2 cellular contexts compared by ENCODE assay signal in genomic region chr19:43194397-43194796, GRCh38. TPM values are rescaled to one million over a fixed set of nuclear protein-coding genes. Genes with fewer than 3 reads are reported as not detected.
"Had no signal": no experiment of that assay in that cellular context is flagged by ENCODE, and none has a peak within 500 bp of the region (broad histone marks: within the 10 kb centered on the region; RNA-seq: fewer than 3 reads in every experiment).

No MANE protein-coding gene starts in this region.

RNA-seq across cellular contexts. Expression of gene PSG5, which starts 8.1 kb away (rescaled TPM):
- total RNA-seq: MCF 10A, NCI-H460 had no signal

RNA-seq across cellular contexts. Expression of gene PSG4, which starts 11.0 kb away (rescaled TPM):
- total RNA-seq: NCI-H460 had no signal
